In the genomic region with DNA sequence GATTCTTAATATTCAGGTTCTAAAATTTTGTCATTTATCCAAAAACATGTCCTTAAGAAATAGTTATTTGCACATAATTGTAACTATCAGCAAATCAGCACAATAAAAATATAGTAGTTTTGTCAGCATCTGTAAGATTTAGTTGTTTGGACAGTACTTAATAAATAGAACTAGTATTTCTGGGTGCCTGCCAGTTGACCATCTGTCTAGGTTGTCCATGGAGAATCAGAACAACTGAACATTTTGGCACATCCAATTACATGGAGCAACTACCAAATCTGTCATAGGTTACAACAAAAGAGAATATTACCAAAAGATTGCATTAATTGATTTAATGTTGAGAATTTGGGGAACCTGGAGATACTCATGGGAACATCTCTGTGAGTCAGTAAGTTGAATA, we compare ENCODE assay signal across 19 cellular contexts.
DNase-seq lines count a peak whose midpoint lies in the region; ATAC-seq lines count a peak whose summit lies in the region.
"Had no signal": no experiment of that assay in that cellular context is flagged by ENCODE, and none has a peak within 500 bp of the region (broad histone marks: within the 10 kb centered on the region; RNA-seq: fewer than 3 reads in every experiment).

No MANE protein-coding gene starts in this region.

- peak; percentile 77 for DNase-seq in G401 (ENCODE audit: low spot score)
- peak; percentile 55 for DNase-seq in NCI-H1694 (lab: John Stamatoyannopoulos, UW)
- peak; percentile 12 to 25 for DNase-seq in NCI-H524 (lab: John Stamatoyannopoulos, UW)
- DNase-seq in cerebellum (ENCODE audit: low spot score): peak; percentile 29
- DNase-seq in natural killer cell treated with Interleukin-12 subunit alpha and Interleukin-12 subunit beta and Interleukin-15 and Interleukin-18, amount 100 ng/mL, for 72 hours (ENCODE audit: low spot score): no peak
- no peak for DNase-seq in NCI-H748 (lab: John Stamatoyannopoulos, UW; ENCODE audit: unreplicated experiment)
- DNase-seq in activated T-helper 2 cell treated with anti-CD3 and anti-CD28 coated beads, Interferon-gamma antibody, Interleukin-2, Interleukin-4, amounts not matched to agents 10 μg/mL and 5 μg/mL and 100 μg/mL, durations not matched to agents 14 hours and 24 hours and 36 hours (ENCODE audit: low spot score): no peak
- DNase-seq in mucosa of gallbladder (ENCODE audit: low spot score): no peak
- DNase-seq: CD4-positive, CD25-positive, alpha-beta regulatory T cell; CD8-positive, alpha-beta memory T cell; COR-L47; DMS79 treated with DMSO at 0.1 percent for 48 hours; GOT3; H7; HFFc6; IMR-90 had no signal

- H3K27me3 Mint-ChIP-seq in natural killer cell treated with Interleukin-12 subunit alpha and Interleukin-12 subunit beta and Interleukin-15 and Interleukin-18, amount 100 ng/mL, for 72 hours: no peaks in the 10 kb centered on the region
- H3K27me3 Mint-ChIP-seq in activated T-helper 2 cell treated with anti-CD3 and anti-CD28 coated beads, Interferon-gamma antibody, Interleukin-2, Interleukin-4, amounts not matched to agents 10 μg/mL and 5 μg/mL and 100 μg/mL, durations not matched to agents 14 hours and 24 hours and 36 hours (ENCODE audit: low read depth): no peaks in the 10 kb centered on the region
- H3K27me3 Mint-ChIP-seq: B cell; CD4-positive, CD25-positive, alpha-beta regulatory T cell; CD8-positive, alpha-beta memory T cell had no signal

- H3K27ac Mint-ChIP-seq in natural killer cell treated with Interleukin-12 subunit alpha and Interleukin-12 subunit beta and Interleukin-15 and Interleukin-18, amount 100 ng/mL, for 72 hours: no peak overlapping the region
- no peak overlapping the region for H3K27ac Mint-ChIP-seq in activated T-helper 2 cell treated with anti-CD3 and anti-CD28 coated beads, Interferon-gamma antibody, Interleukin-2, Interleukin-4, amounts not matched to agents 10 μg/mL and 5 μg/mL and 100 μg/mL, durations not matched to agents 14 hours and 24 hours and 36 hours
- H3K27ac Mint-ChIP-seq: B cell; CD4-positive, CD25-positive, alpha-beta regulatory T cell; CD8-positive, alpha-beta memory T cell; HFFc6 had no signal

- H3K36me3 Mint-ChIP-seq in natural killer cell treated with Interleukin-12 subunit alpha and Interleukin-12 subunit beta and Interleukin-15 and Interleukin-18, amount 100 ng/mL, for 72 hours: no peaks in the 10 kb centered on the region
- no peaks in the 10 kb centered on the region for H3K36me3 Mint-ChIP-seq in activated T-helper 2 cell treated with anti-CD3 and anti-CD28 coated beads, Interferon-gamma antibody, Interleukin-2, Interleukin-4, amounts not matched to agents 10 μg/mL and 5 μg/mL and 100 μg/mL, durations not matched to agents 14 hours and 24 hours and 36 hours (ENCODE audit: low read depth)
- H3K36me3 Mint-ChIP-seq: CD4-positive, CD25-positive, alpha-beta regulatory T cell; CD8-positive, alpha-beta memory T cell had no signal

- no peak for ATAC-seq in natural killer cell treated with Interleukin-12 subunit alpha and Interleukin-12 subunit beta and Interleukin-15 and Interleukin-18, amount 100 ng/mL, for 72 hours
- ATAC-seq: GM12878, HCT116 had no signal

- intact Hi-C loops in activated T-helper 2 cell treated with anti-CD3 and anti-CD28 coated beads, Interferon-gamma antibody, Interleukin-2, Interleukin-4, amounts not matched to agents 10 μg/mL and 5 μg/mL and 100 μg/mL, durations not matched to agents 14 hours and 24 hours and 36 hours (cut with micrococcal nuclease): no loop called here

- no peak overlapping the region for H3K4me3 Mint-ChIP-seq in natural killer cell treated with Interleukin-12 subunit alpha and Interleukin-12 subunit beta and Interleukin-15 and Interleukin-18, amount 100 ng/mL, for 72 hours
- H3K4me3 Mint-ChIP-seq in activated T-helper 2 cell treated with anti-CD3 and anti-CD28 coated beads, Interferon-gamma antibody, Interleukin-2, Interleukin-4, amounts not matched to agents 10 μg/mL and 5 μg/mL and 100 μg/mL, durations not matched to agents 14 hours and 24 hours and 36 hours (ENCODE audit: low read depth): no peak overlapping the region
- H3K4me3 Mint-ChIP-seq: B cell; CD4-positive, CD25-positive, alpha-beta regulatory T cell; CD8-positive, alpha-beta memory T cell; HFFc6 had no signal

- no peaks in the 10 kb centered on the region for H3K4me1 Mint-ChIP-seq in natural killer cell treated with Interleukin-12 subunit alpha and Interleukin-12 subunit beta and Interleukin-15 and Interleukin-18, amount 100 ng/mL, for 72 hours (ENCODE audit: low read depth in 2 of 2)
- H3K4me1 Mint-ChIP-seq in activated T-helper 2 cell treated with anti-CD3 and anti-CD28 coated beads, Interferon-gamma antibody, Interleukin-2, Interleukin-4, amounts not matched to agents 10 μg/mL and 5 μg/mL and 100 μg/mL, durations not matched to agents 14 hours and 24 hours and 36 hours (ENCODE audit: low read depth): no peaks in the 10 kb centered on the region
- H3K4me1 Mint-ChIP-seq: B cell; CD4-positive, CD25-positive, alpha-beta regulatory T cell; CD8-positive, alpha-beta memory T cell had no signal

- in situ Hi-C loops in G401 (cut with HindIII; ENCODE audit: low sequenced_read_pairs): no loop called here

- peaks cover 12% of the 10 kb centered on the region for H3K9me3 Mint-ChIP-seq in natural killer cell treated with Interleukin-12 subunit alpha and Interleukin-12 subunit beta and Interleukin-15 and Interleukin-18, amount 100 ng/mL, for 72 hours
- H3K9me3 Mint-ChIP-seq in activated T-helper 2 cell treated with anti-CD3 and anti-CD28 coated beads, Interferon-gamma antibody, Interleukin-2, Interleukin-4, amounts not matched to agents 10 μg/mL and 5 μg/mL and 100 μg/mL, durations not matched to agents 14 hours and 24 hours and 36 hours: no peaks in the 10 kb centered on the region

Comparison
In these comparisons a context has a peak if more than half of its experiments do, and no peak if none do; other contexts are left out.
1. DNase-seq: peak in G401 (single experiment), NCI-H1694 (single experiment), NCI-H524 (2 of 2) and cerebellum (single experiment); none in natural killer cell treated with Interleukin-12 subunit alpha and Interleukin-12 subunit beta and Interleukin-15 and Interleukin-18, amount 100 ng/mL, for 72 hours (single experiment), NCI-H748 (single experiment), activated T-helper 2 cell treated with anti-CD3 and anti-CD28 coated beads, Interferon-gamma antibody, Interleukin-2, Interleukin-4, amounts not matched to agents 10 μg/mL and 5 μg/mL and 100 μg/mL, durations not matched to agents 14 hours and 24 hours and 36 hours (single experiment) and mucosa of gallbladder (single experiment).